In the genomic region with DNA sequence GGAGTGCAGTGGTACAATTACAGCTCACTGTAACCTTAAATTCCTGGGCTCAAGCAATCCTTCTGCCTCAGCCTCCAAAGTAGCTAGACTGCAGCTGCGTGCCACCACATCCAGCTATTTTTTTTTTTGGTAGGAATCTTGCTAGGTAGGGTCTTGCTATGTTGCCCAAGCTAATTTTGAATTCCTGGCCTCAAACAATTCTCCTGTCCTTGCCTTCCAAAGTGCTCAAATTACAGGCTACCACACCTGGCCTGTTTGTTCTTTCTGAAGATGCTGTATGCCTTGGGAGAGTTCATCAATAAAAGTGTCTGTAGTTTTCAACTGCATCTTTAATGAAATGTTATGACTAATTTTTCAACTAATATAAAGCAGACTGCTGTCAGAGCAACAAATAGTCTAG, we compare ENCODE assay signal across 8 cellular contexts. TPM values are rescaled to one million over a fixed set of nuclear protein-coding genes. Genes with fewer than 3 reads are reported as not detected.
DNase-seq lines count a peak whose midpoint lies in the region; ATAC-seq and TF ChIP-seq lines count a peak whose summit lies in the region.

No MANE protein-coding gene starts in this region.

- H3K27me3 ChIP-seq in SJCRH30 (no peaks in the 10 kb centered on the region), subcutaneous abdominal adipose tissue (ENCODE audit: control insufficient read depth in 5 of 5, insufficient read depth in 4 of 5, low read length in 5 of 5) (no peaks in the 10 kb centered on the region)

- H3K36me3 ChIP-seq in SJCRH30: no peaks in the 10 kb centered on the region
- H3K36me3 ChIP-seq in subcutaneous abdominal adipose tissue (ENCODE audit: control insufficient read depth in 5 of 5, insufficient read depth in 5 of 5, low read length in 5 of 5): no peaks in the 10 kb centered on the region

- no peak for TF ChIP-seq CTCF in fibroblast of the aortic adventitia (IDR thresholded peaks at IDR 0.05; ENCODE audit: insufficient read depth, low read length)

- H3K9me3 ChIP-seq in SJCRH30 (replicated peaks): no peaks in the 10 kb centered on the region
- H3K9me3 ChIP-seq in subcutaneous abdominal adipose tissue (ENCODE audit: control insufficient read depth in 5 of 5, low read length in 5 of 5): peaks cover 0 to 6% (median 3%) of the 10 kb centered on the region in 5 donors

- peak overlapping the region; percentile 57 for H3K4me3 ChIP-seq in SJCRH30
- peak overlapping the region; percentile 58 for H3K4me3 ChIP-seq in fibroblast of the aortic adventitia (ENCODE audit: low read depth, low read length)
- peak overlapping the region; percentile 68 to 85 (median 75) for H3K4me3 ChIP-seq in subcutaneous abdominal adipose tissue (ENCODE audit: low read depth in 1 of 5, low read length in 5 of 5)

- H3K9ac ChIP-seq in subcutaneous abdominal adipose tissue (ENCODE audit: low read length in 5 of 5): peak overlapping the region in 4 of 5 donors; percentile 54 to 85 (median 66)

- peaks cover 3% of the 10 kb centered on the region; the same call in 1 of the 2 replicates for H3K4me1 ChIP-seq in SJCRH30
- H3K4me1 ChIP-seq in subcutaneous abdominal adipose tissue (ENCODE audit: control insufficient read depth in 5 of 5, insufficient read depth in 5 of 5, low read length in 5 of 5): peaks cover 0 to 22% (median 13%) of the 10 kb centered on the region in 5 donors

- H3K27ac ChIP-seq in SJCRH30 (no peak overlapping the region), subcutaneous abdominal adipose tissue (ENCODE audit: low read depth, low read length) (peak overlapping the region; percentile 24)

- no peak for ATAC-seq in HG03432 (IDR thresholded peaks at IDR 0.05; ENCODE audit: unreplicated experiment)
- ATAC-seq in HG03108 (IDR thresholded peaks at IDR 0.05; ENCODE audit: unreplicated experiment): no peak

- DNase-seq in NCI-H1105 treated with DMSO at 0.1 percent for 48 hours (lab: John Stamatoyannopoulos, UW): peak; percentile 11
- DNase-seq in NCI-H1105 (lab: John Stamatoyannopoulos, UW): no peak
- no peak for DNase-seq in SJCRH30
- no peak for DNase-seq in fibroblast of the aortic adventitia (ENCODE audit: low read depth)
- no peak for DNase-seq in putamen (ENCODE audit: low spot score)

RNA-seq across cellular contexts. Expression of a gene that starts 0.5 kb away (rescaled TPM):
- 4.9 and 6.0 TPM in 2 replicates for total RNA-seq in SJCRH30 (2014; rRNA removed; shearing (Covaris generic))
- total RNA-seq in fibroblast of the aortic adventitia (ENCODE audit: low replicate concordance): 18.3 and 57.5 TPM in 2 replicates

RNA-seq across cellular contexts. Expression of a gene that starts 30.9 kb away (rescaled TPM):
- 0.79 and 1.8 TPM in 2 replicates for total RNA-seq in SJCRH30 (2014; rRNA removed; shearing (Covaris generic))
- total RNA-seq in fibroblast of the aortic adventitia (ENCODE audit: low replicate concordance): 22.6 and 39.4 TPM in 2 replicates
